8 cellular contexts compared by ENCODE assay signal in genomic region chr16:57736419-57737281, GRCh38. TPM values are rescaled to one million over a fixed set of nuclear protein-coding genes. Genes with fewer than 3 reads are reported as not detected.
DNase-seq lines count a peak whose midpoint lies in the region; ATAC-seq, FAIRE-seq and TF ChIP-seq lines count a peak whose summit lies in the region.

No MANE protein-coding gene starts in this region.

- peak overlapping the region; percentile 93 to 98 for H3K4me3 Mint-ChIP-seq in activated T-cell treated with anti-CD3 and anti-CD28 coated beads, Interleukin-2, amount 50 U/mL, for 72 hours

- H3K27ac ChIP-seq in neural cell (ENCODE audit: low read length), result peak overlapping the region; percentile 54

- peak overlapping the region; percentile 85 for H3K27ac Mint-ChIP-seq in activated T-cell treated with anti-CD3 and anti-CD28 coated beads, Interleukin-2, amount 50 U/mL, for 72 hours

- ATAC-seq in activated T-cell treated with anti-CD3 and anti-CD28 coated beads, Interleukin-2, amount 50 U/mL, for 72 hours (replicated peaks in 1 of 2), result no peak
- ATAC-seq in GM18907 (IDR thresholded peaks at IDR 0.05; ENCODE audit: unreplicated experiment), result no peak

- H3K27me3 Mint-ChIP-seq in activated T-cell treated with anti-CD3 and anti-CD28 coated beads, Interleukin-2, amount 50 U/mL, for 72 hours (ENCODE audit: low read depth), result no peaks in the 10 kb centered on the region

- POLR2A ChIA-PET in AG04449 (lab: Yijun Ruan, JAX), result interaction anchor here (0.8 kb wide), 1 partner anchor 64 kb away, joined by 3 read pairs; no protein-coding TSS in a partner anchor

- H4K20me1 ChIP-seq in neural cell (ENCODE audit: insufficient read depth), result no peaks in the 10 kb centered on the region

- H3K9me3 ChIP-seq in neural cell (ENCODE audit: low read length), result no peaks in the 10 kb centered on the region

- H2AFZ ChIP-seq in neural cell (ENCODE audit: low read depth, low read length), result no peak overlapping the region

- peak overlapping the region; percentile 80 for H3K4me2 ChIP-seq in neural cell (ENCODE audit: low read length)

- FAIRE-seq in GM19239 (lab: Jason Lieb, UNC), result peak; percentile 44
- FAIRE-seq in urothelium cell line (lab: Jason Lieb, UNC), result peak; percentile 35

- H3K36me3 Mint-ChIP-seq in activated T-cell treated with anti-CD3 and anti-CD28 coated beads, Interleukin-2, amount 50 U/mL, for 72 hours (ENCODE audit: insufficient read depth in 2 of 2), result peaks cover 8 to 14% of the 10 kb centered on the region in 2 donors

- peaks cover 20% of the 10 kb centered on the region for H3K4me1 Mint-ChIP-seq in activated T-cell treated with anti-CD3 and anti-CD28 coated beads, Interleukin-2, amount 50 U/mL, for 72 hours (ENCODE audit: low read depth)

- no peaks in the 10 kb centered on the region for H3K27me3 ChIP-seq in neural cell (ENCODE audit: insufficient read depth, low read depth, low read length)

- H3K9ac ChIP-seq in neural cell (ENCODE audit: low read length), result peak overlapping the region; percentile 76

- H3K4me3 ChIP-seq in AG04449 (ENCODE audit: low read depth, low read length), result peak overlapping the region; percentile 96
- peak overlapping the region; percentile 74 for H3K4me3 ChIP-seq in neural cell (ENCODE audit: low read length)

- TF ChIP-seq EP300 in neural cell (conservative IDR thresholded peaks at IDR 0.05; ENCODE audit: poor library complexity, severe bottlenecking), result no peak

- peak; percentile 36 for TF ChIP-seq RAD21 in neural cell (conservative IDR thresholded peaks at IDR 0.05)

- peaks cover 8 to 11% of the 10 kb centered on the region in 2 donors for H3K9me3 Mint-ChIP-seq in activated T-cell treated with anti-CD3 and anti-CD28 coated beads, Interleukin-2, amount 50 U/mL, for 72 hours

- TF ChIP-seq CTCF in AG04449 (IDR thresholded peaks at IDR 0.05; ENCODE audit: insufficient read depth, low read length, missing control alignments) (no peak), neural cell (IDR thresholded peaks at IDR 0.05; ENCODE audit: poor library complexity, severe bottlenecking) (peak; percentile 55)

- H3K79me2 ChIP-seq in neural cell (replicated peaks; ENCODE audit: insufficient read depth, low read length), result no peaks in the 10 kb centered on the region

- H3F3A ChIP-seq in neural cell (ENCODE audit: insufficient read depth, low read length, poor library complexity, severe bottlenecking), result no peaks in the 10 kb centered on the region

- H3K36me3 ChIP-seq in neural cell (ENCODE audit: insufficient read depth, low read length), result no peaks in the 10 kb centered on the region

- H3K9me2 ChIP-seq in neural cell (ENCODE audit: insufficient read depth, low read length), result no peaks in the 10 kb centered on the region

- peak; percentile 40 for DNase-seq in AG04449 (ENCODE audit: low read depth, low spot score)
- DNase-seq in GM19239 (ENCODE audit: insufficient read length, low spot score), result no peak
- peak; percentile 34 for DNase-seq in NOMO-1 treated with DMSO at 0.1 percent for 48 hours (lab: John Stamatoyannopoulos, UW; ENCODE audit: unreplicated experiment)
- DNase-seq in activated T-cell treated with anti-CD3 and anti-CD28 coated beads, Interleukin-2, amount 50 U/mL, for 72 hours, result peak; percentile 36 to 37
- DNase-seq in fibroblast of peridontal ligament (ENCODE audit: extremely low read depth), result peak; percentile 86
- peak; percentile 59 for DNase-seq in urothelium cell line (ENCODE audit: low spot score)

- CTCF ChIA-PET in AG04449 (lab: Yijun Ruan, JAX), result interaction anchor here (0.7 to 5.2 kb wide), 19 partner anchors 9 to 272 kb away, joined by 3 to 30 read pairs (median 3); no protein-coding TSS in a partner anchor

TF ChIP-seq in neural cell, 6 proteins besides CTCF, POLR2A, EP300 and RAD21:
- TF ChIP-seq EZH2 (IDR thresholded peaks at IDR 0.05; ENCODE audit: borderline replicate concordance, insufficient read depth, low read length, poor library complexity, severe bottlenecking) (no peak), POLR2AphosphoS5 (IDR thresholded peaks at IDR 0.05) (no peak), REST (IDR thresholded peaks at IDR 0.05; ENCODE audit: borderline replicate concordance) (no peak), SMC3 (conservative IDR thresholded peaks at IDR 0.05; ENCODE audit: poor library complexity) (peak; percentile 60), MXI1 (conservative IDR thresholded peaks at IDR 0.05; ENCODE audit: poor library complexity, severe bottlenecking) (peak; percentile 37), TAF1 (IDR thresholded peaks at IDR 0.05; ENCODE audit: low read depth) (no peak)

RNA-seq across cellular contexts. Expression of gene KATNB1, which starts 1.1 kb away (rescaled TPM):
- total RNA-seq in activated T-cell treated with anti-CD3 and anti-CD28 coated beads, Interleukin-2, amount 50 U/mL, for 72 hours, result 10 to 100 TPM; 23.2 to 31.3 TPM
- 56.4 and 57.9 TPM in 2 replicates for polyA plus RNA-seq in neural cell
- polyA minus RNA-seq in neural cell, result 37.6 and 49.4 TPM in 2 replicates

RNA-seq across cellular contexts. Expression of gene DRC7, which starts 42.0 kb away (rescaled TPM):
- total RNA-seq in activated T-cell treated with anti-CD3 and anti-CD28 coated beads, Interleukin-2, amount 50 U/mL, for 72 hours, result under 1 TPM in 1 of 2 donors, not detected in 1; 0.19 TPM
- 0.10 and 1.4 TPM in 2 replicates for polyA plus RNA-seq in neural cell
- 0.49 and 0.69 TPM in 2 replicates for polyA minus RNA-seq in neural cell
